8 cellular contexts compared by ENCODE assay signal in the genomic region with DNA sequence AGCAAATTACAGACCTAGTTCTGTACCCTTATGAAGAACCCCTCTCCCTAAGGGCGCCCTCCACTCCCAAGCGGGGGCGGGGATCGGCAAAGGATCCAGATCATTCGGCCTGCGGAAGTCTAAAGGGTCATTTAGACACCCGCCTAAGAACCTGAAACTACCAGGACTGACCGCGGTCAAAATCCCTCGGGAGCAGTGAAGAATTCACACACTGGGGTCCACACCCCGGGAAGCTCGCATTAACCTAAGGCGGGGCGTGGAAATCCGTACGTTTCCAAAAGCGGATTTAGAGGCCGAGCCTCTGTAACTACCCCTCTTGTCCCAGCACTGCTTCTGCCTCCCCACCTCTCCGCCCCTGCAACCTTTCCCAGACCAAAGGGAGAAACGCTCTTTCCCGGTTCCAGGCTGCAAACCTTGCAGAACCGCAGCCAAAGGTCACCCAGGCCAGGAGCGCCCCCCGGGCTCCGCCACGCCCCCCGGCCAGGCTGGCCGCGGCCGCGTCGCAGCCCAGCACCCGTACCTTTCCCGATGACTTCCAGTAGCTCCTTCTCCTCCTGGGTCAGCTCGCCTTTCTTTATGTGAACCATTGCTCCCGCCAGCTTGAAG. TPM values are rescaled to one million over a fixed set of nuclear protein-coding genes. Genes with fewer than 3 reads are reported as not detected.
DNase-seq lines count a peak whose midpoint lies in the region; ATAC-seq and TF ChIP-seq lines count a peak whose summit lies in the region.

No MANE protein-coding gene starts in this region.

- TF ChIP-seq CTCF in HFFc6 (IDR thresholded peaks at IDR 0.05) (no peak), GM20000 (IDR thresholded peaks at IDR 0.05; ENCODE audit: extremely low read depth, missing control alignments) (no peak)

- H3K36me3 ChIP-seq in SK-N-MC (ENCODE audit: insufficient read depth, low read length) (0 out of 2 replicates have a peak, but pooled peaks cover under 1% of the 10 kb centered on the region), endocrine pancreas (ENCODE audit: control insufficient read depth, insufficient read depth, low read length) (no peaks in the 10 kb centered on the region), muscle layer of colon (ENCODE audit: insufficient read depth, low read length) (no peaks in the 10 kb centered on the region)

- H3K9me3 ChIP-seq in SK-N-MC (ENCODE audit: low read depth, low read length) (no peaks in the 10 kb centered on the region), endocrine pancreas (ENCODE audit: control insufficient read depth, low read length) (no peaks in the 10 kb centered on the region), muscle layer of colon (ENCODE audit: low read length) (no peaks in the 10 kb centered on the region)

- peaks cover 59% of the 10 kb centered on the region for H3K4me1 Mint-ChIP-seq in HFFc6 (ENCODE audit: low read depth)

- no peak for ATAC-seq in GM21447 (IDR thresholded peaks at IDR 0.05; ENCODE audit: unreplicated experiment)

- H3K27me3 Mint-ChIP-seq in HFFc6 (ENCODE audit: insufficient read depth): peaks cover 3% of the 10 kb centered on the region

- H3K9ac ChIP-seq in SK-N-MC (ENCODE audit: insufficient read length): peak overlapping the region; percentile 78
- H3K9ac ChIP-seq in endocrine pancreas (ENCODE audit: control insufficient read depth, insufficient read depth, low read length): peak overlapping the region; percentile 93
- peak overlapping the region; percentile 70 for H3K9ac ChIP-seq in muscle layer of colon (ENCODE audit: low read length)

- no peaks in the 10 kb centered on the region for H3K27me3 ChIP-seq in endocrine pancreas (ENCODE audit: control insufficient read depth, insufficient read depth, low read length)
- H3K27me3 ChIP-seq in muscle layer of colon (ENCODE audit: control insufficient read depth in 1 of 2, insufficient read depth in 2 of 2, low read length in 2 of 2): no peaks in the 10 kb centered on the region

- DNase-seq in D341Med (ENCODE audit: low spot score) (peak; percentile 76), HFFc6 (no peak), SK-N-MC (ENCODE audit: low read depth, low spot score) (no peak), ureter (ENCODE audit: low spot score) (peak; percentile 48), GM20000 (ENCODE audit: low spot score) (no peak)

- peaks cover 15% of the 10 kb centered on the region; the same call in 1 of the 2 replicates for H3K36me3 Mint-ChIP-seq in HFFc6 (ENCODE audit: low read depth)

- peaks cover 5% of the 10 kb centered on the region for H3K4me1 ChIP-seq in endocrine pancreas (ENCODE audit: control insufficient read depth, insufficient read depth, low read length)
- peaks cover 36% of the 10 kb centered on the region for H3K4me1 ChIP-seq in muscle layer of colon (ENCODE audit: insufficient read depth, low read length)

- no peaks in the 10 kb centered on the region for H3K9me3 Mint-ChIP-seq in HFFc6

- H3K27ac ChIP-seq in SK-N-MC: no peak overlapping the region
- peak overlapping the region; percentile 96 for H3K27ac ChIP-seq in muscle layer of colon (ENCODE audit: low read depth, low read length)

- H3K27ac Mint-ChIP-seq in HFFc6: peak overlapping the region; percentile 98

- H3K4me3 ChIP-seq in SK-N-MC (peak overlapping the region; percentile 89), endocrine pancreas (ENCODE audit: control insufficient read depth, insufficient read depth, low read length) (peak overlapping the region; percentile 85), muscle layer of colon (ENCODE audit: low read depth in 1 of 2, low read length in 2 of 2) (peak overlapping the region; percentile 69 to 86)

- H3K4me3 Mint-ChIP-seq in HFFc6: peak overlapping the region; percentile 95

RNA-seq across cellular contexts. Expression of a gene that starts 0.5 kb away (rescaled TPM):
- total RNA-seq in HFFc6 (2021; fragmentation: NEBNext Ultra II Directional; extraction: Animal tissue kit (Norgen Biotek cat#: 25700)): 10 to 100 TPM; 21.0 to 26.2 (median 23.4) TPM
- 25.1 TPM for total RNA-seq in ureter

RNA-seq across cellular contexts. Expression of a gene that starts 0.9 kb away (rescaled TPM):
- 100 to 1,000 TPM in 2 of 6 experiments, 10 to 100 TPM in 4; 75.8 to 104 (median 94.5) TPM for total RNA-seq in HFFc6 (2021; fragmentation: NEBNext Ultra II Directional; extraction: Animal tissue kit (Norgen Biotek cat#: 25700))
- 96.3 TPM for total RNA-seq in ureter

Comparison
In these comparisons a context has a peak if more than half of its experiments do, and no peak if none do; other contexts are left out.
1. DNase-seq: peak in D341Med (single experiment) and ureter (single experiment); none in HFFc6 (single experiment), SK-N-MC (single experiment) and GM20000 (single experiment).
2. Peak in every context shown above with its lines, with median percentiles within 50 percentile points of each other: H3K4me3 ChIP-seq and H3K9ac ChIP-seq.